Comparison of ENCODE assay signal across 17 cellular contexts in the genomic region with DNA sequence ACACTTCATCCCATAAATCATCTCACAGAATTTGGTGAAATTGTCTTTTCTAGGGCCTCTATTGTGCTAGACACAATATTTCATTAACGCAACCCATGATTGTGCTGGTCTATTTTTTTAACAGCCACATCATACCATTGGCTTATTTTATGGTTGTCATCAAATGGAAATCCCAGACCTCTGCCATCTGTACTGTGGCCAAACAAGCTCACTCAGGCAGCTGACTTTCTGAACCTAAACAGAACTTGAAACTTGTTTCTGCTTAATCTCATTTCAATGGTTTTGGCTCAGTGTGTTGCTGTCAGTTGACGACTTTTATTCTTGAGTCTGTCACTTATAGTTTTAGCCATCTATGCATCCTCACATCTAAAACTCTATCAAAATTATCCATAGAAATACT.
DNase-seq lines count a peak whose midpoint lies in the region; ATAC-seq and TF ChIP-seq lines count a peak whose summit lies in the region.
"Had no signal": no experiment of that assay in that cellular context is flagged by ENCODE, and none has a peak within 500 bp of the region (broad histone marks: within the 10 kb centered on the region; RNA-seq: fewer than 3 reads in every experiment).

No MANE protein-coding gene starts in this region.

- TF ChIP-seq POLR2A in heart left ventricle (IDR thresholded peaks at IDR 0.05), result no peak

- intact Hi-C loops in heart left ventricle (cut with DNase I), result no loop called here
- intact Hi-C loops in Right ventricle myocardium superior (cut with DNase I), result no loop called here

- DNase-seq in heart left ventricle (peak in 1 of 5 donors; percentile 39), Right ventricle myocardium superior (no peak), fibroblast of pulmonary artery (ENCODE audit: low read depth) (peak; percentile 50), mucosa of gallbladder (ENCODE audit: low spot score) (peak; percentile 27), BE2C (no peak), iPS-NIHi7 (ENCODE audit: extremely low spot score) (no peak)
- DNase-seq: DMS53, GDM1, KG1, NCI-H1694, NCI-H2081 treated with DMSO at 0.1 percent for 48 hours, NCI-H446, NCI-H526, OCI-M1, SHP77 had no signal

- peak in 3 of 4 donors; percentile 70 to 79 (median 73) for ATAC-seq in heart left ventricle
- no peak for ATAC-seq in Right ventricle myocardium superior (ENCODE audit: poor library complexity)
- ATAC-seq in GM18873 (IDR thresholded peaks at IDR 0.05; ENCODE audit: low FRiP score, unreplicated experiment), result no peak
- ATAC-seq: HCT116 had no signal

- WGBS in heart left ventricle, 4 donors, result 50 to 70% (median 67%) methylated on average over 2 of the region's 2 CpGs

- H3K27me3 ChIP-seq in heart left ventricle (no peaks in the 10 kb centered on the region), BE2C (peaks cover 6% of the 10 kb centered on the region)

- no peaks in the 10 kb centered on the region for H3K36me3 ChIP-seq in heart left ventricle
- H3K36me3 ChIP-seq in BE2C, result no peaks in the 10 kb centered on the region

- no peak for TF ChIP-seq CTCF in heart left ventricle (IDR thresholded peaks at IDR 0.05)
- no peak for TF ChIP-seq CTCF in fibroblast of pulmonary artery (IDR thresholded peaks at IDR 0.05; ENCODE audit: low read length, missing control alignments)
- no peak for TF ChIP-seq CTCF in BE2C (IDR thresholded peaks at IDR 0.05; ENCODE audit: low read depth, low read length)

- H3K27ac ChIP-seq in heart left ventricle, result peak overlapping the region in 1 of 12 donors; percentile 7

- H3K9me3 ChIP-seq in heart left ventricle, result peaks cover 0 to 9% (median 0%) of the 10 kb centered on the region in 12 donors
- H3K9me3 ChIP-seq in BE2C, result no peaks in the 10 kb centered on the region

- H3K4me1 ChIP-seq in heart left ventricle (peaks cover 0 to 13% (median 0%) of the 10 kb centered on the region in 12 donors), BE2C (no peaks in the 10 kb centered on the region)

- no peak overlapping the region for H3K4me3 ChIP-seq in heart left ventricle
- no peak overlapping the region for H3K4me3 ChIP-seq in fibroblast of pulmonary artery (replicated peaks; ENCODE audit: low read depth, low read length)
- H3K4me3 ChIP-seq in BE2C (ENCODE audit: low read depth, low read length), result no peak overlapping the region

Comparison
In these comparisons a context has a peak if more than half of its experiments do, and no peak if none do; other contexts are left out.
1. ATAC-seq: peak in heart left ventricle (3 of 4); none in Right ventricle myocardium superior (single experiment) and GM18873 (single experiment).
2. DNase-seq: peak in fibroblast of pulmonary artery (single experiment) and mucosa of gallbladder (single experiment); none in Right ventricle myocardium superior (single experiment), BE2C (single experiment) and iPS-NIHi7 (single experiment).